In genomic region chr3:116849261-116849688, GRCh38 we compare ENCODE assay signal across 1 cellular context.
TF ChIP-seq lines count a peak whose summit lies in the region.

No MANE protein-coding gene starts in this region.

TF ChIP-seq in H1, 55 proteins besides CTCF, POLR2A, EP300 and RAD21 (continued from another document):
- TF ChIP-seq CHD7 (IDR thresholded peaks at IDR 0.05; ENCODE audit: insufficient replicate concordance, low read length) = peak; percentile 73
TF ChIP-seq in H1: peak in this region for 7.
